29 cellular contexts compared by ENCODE assay signal in genomic region chr12:108432423-108432822, GRCh38.
"Had no signal": no experiment of that assay in that cellular context is flagged by ENCODE, and none has a peak within 500 bp of the region (broad histone marks: within the 10 kb centered on the region; RNA-seq: fewer than 3 reads in every experiment).

No MANE protein-coding gene starts in this region.

- H3K4me1 ChIP-seq: parathyroid adenoma, psoas muscle, spleen, stomach, thyroid gland, tibial nerve, upper lobe of left lung, vagina had no signal

- H3K4me3 ChIP-seq: neural progenitor cell, ovary, psoas muscle, skin epidermis, smooth muscle cell, spleen, stomach, thoracic aorta, thyroid gland, tibial nerve, upper lobe of left lung, vagina had no signal

- H3K9ac ChIP-seq: neural progenitor cell, parathyroid adenoma had no signal

- H3K27ac ChIP-seq: neural progenitor cell, ovary, parathyroid adenoma, psoas muscle, skin epidermis, stomach, thoracic aorta, thyroid gland, tibial nerve, upper lobe of left lung, vagina had no signal

- H3K9me3 ChIP-seq: ovary, psoas muscle, spleen, stomach, thoracic aorta, thyroid gland, tibial nerve, upper lobe of left lung, vagina had no signal

- H3K27me3 ChIP-seq: neural progenitor cell, ovary, thyroid gland, upper lobe of left lung, vagina had no signal

- H3K79me2 ChIP-seq: parathyroid adenoma had no signal

- FAIRE-seq: urothelium cell line had no signal

- ATAC-seq: naive thymus-derived CD8-positive, alpha-beta T cell; natural killer cell treated with Interleukin-12 subunit alpha and Interleukin-12 subunit beta and Interleukin-15 and Interleukin-18, amount 100 ng/mL, for 72 hours; psoas muscle; right cardiac atrium; sciatic nerve; stimulated activated memory B cell treated with anti-CD40 and anti-IgM and Interleukin-4, amounts not matched to agents 10 μg/mL and 1 μg/mL and 100 μg/mL, for 72 hours had no signal

- H3K36me3 ChIP-seq: neural progenitor cell, ovary, spleen, stomach, thoracic aorta, thyroid gland, tibial nerve, upper lobe of left lung, vagina had no signal

- DNase-seq: naive thymus-derived CD8-positive, alpha-beta T cell; nephron progenitor cell; occipital lobe; ovary; posterior cingulate gyrus; psoas muscle; right cardiac atrium; spleen; stimulated activated CD4-positive, alpha-beta T cell treated with anti-CD3 and anti-CD28 coated beads, Interleukin-12 subunit alpha, Interleukin-12 subunit beta, amount 100 ng/mL, for 4 hours; stimulated activated CD4-positive, alpha-beta T cell treated with anti-CD3 and anti-CD28 coated beads, Interleukin-1b, Interleukin-23, amount 100 ng/mL, for 48 hours; stimulated activated CD4-positive, alpha-beta T cell treated with anti-CD3 and anti-CD28 coated beads, Interleukin-4, amount 100 ng/mL, for 1 hour; stimulated activated CD4-positive, alpha-beta T cell treated with anti-CD3 and anti-CD28 coated beads, Interleukin-4, amount 100 ng/mL, for 4 hours; stimulated activated CD8-positive, alpha-beta memory T cell treated with anti-CD3 and anti-CD28 coated beads, Interleukin-4, amount 100 ng/mL, for 48 hours; stimulated activated naive CD4-positive, alpha-beta T cell; stomach; thyroid gland; trophoblast cell; upper lobe of left lung had no signal

- H3K4me2 ChIP-seq: neural progenitor cell, smooth muscle cell had no signal

- H2AFZ ChIP-seq: neural progenitor cell, parathyroid adenoma had no signal
